8 cellular contexts compared by ENCODE assay signal in the genomic region with DNA sequence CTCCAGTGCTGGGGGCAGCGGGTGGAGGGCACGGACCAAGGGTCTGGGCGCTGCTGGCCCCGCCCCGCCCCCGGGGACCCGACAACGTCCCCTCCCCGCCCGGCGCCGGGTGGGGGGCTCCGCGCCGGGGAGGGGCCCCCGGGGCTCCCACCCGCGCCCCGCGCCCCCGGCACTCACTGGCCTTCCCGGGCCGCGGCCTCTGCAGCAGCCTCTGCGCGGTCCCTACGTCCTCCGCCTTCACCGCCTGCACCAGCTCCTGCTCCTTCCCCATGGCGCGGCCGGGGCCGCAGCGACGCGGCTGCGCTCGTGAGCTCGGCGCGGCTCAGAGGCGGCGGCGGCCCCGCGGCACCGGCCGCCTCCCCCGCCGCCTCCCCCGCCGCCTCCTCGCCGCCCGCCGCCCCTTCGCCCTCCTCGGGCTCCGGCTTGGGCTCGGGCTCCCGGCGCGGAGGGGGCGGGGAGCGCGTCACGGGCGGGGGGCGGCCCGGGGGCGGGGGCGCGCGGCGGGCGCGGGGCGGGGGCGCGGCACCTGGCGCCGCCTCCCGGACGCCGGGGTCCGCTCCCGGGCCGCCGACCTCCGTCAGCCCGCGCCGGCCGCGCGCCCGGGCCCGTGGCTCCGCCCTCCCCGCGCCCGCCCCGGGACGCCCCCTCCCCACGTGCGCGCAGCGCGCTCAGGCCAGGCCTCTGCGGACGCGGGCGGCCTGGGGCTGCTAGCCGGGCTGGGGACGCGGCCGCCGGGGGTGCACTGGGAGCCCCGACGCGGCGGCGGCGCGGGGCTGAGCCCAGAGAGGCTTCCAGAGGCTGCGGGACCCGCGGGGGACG. TPM values are rescaled to one million over a fixed set of nuclear protein-coding genes. Genes with fewer than 3 reads are reported as not detected.
DNase-seq lines count a peak whose midpoint lies in the region; ATAC-seq and TF ChIP-seq lines count a peak whose summit lies in the region.

A gene with protein sequence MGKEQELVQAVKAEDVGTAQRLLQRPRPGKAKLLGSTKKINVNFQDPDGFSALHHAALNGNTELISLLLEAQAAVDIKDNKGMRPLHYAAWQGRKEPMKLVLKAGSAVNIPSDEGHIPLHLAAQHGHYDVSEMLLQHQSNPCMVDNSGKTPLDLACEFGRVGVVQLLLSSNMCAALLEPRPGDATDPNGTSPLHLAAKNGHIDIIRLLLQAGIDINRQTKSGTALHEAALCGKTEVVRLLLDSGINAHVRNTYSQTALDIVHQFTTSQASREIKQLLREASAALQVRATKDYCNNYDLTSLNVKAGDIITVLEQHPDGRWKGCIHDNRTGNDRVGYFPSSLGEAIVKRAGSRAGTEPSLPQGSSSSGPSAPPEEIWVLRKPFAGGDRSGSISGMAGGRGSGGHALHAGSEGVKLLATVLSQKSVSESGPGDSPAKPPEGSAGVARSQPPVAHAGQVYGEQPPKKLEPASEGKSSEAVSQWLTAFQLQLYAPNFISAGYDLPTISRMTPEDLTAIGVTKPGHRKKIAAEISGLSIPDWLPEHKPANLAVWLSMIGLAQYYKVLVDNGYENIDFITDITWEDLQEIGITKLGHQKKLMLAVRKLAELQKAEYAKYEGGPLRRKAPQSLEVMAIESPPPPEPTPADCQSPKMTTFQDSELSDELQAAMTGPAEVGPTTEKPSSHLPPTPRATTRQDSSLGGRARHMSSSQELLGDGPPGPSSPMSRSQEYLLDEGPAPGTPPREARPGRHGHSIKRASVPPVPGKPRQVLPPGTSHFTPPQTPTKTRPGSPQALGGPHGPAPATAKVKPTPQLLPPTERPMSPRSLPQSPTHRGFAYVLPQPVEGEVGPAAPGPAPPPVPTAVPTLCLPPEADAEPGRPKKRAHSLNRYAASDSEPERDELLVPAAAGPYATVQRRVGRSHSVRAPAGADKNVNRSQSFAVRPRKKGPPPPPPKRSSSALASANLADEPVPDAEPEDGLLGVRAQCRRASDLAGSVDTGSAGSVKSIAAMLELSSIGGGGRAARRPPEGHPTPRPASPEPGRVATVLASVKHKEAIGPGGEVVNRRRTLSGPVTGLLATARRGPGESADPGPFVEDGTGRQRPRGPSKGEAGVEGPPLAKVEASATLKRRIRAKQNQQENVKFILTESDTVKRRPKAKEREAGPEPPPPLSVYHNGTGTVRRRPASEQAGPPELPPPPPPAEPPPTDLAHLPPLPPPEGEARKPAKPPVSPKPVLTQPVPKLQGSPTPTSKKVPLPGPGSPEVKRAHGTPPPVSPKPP (N-terminal part only) (minus strand): TSS at position 444 of the 819 bp plus-strand sequence. CDS start 173 bp downstream, at position 271.

- no peak within 1 kb of the TSS for H3K27ac ChIP-seq in RWPE2 (ENCODE audit: poor library complexity, severe bottlenecking)
- H3K27ac ChIP-seq in esophagus squamous epithelium, result no peak within 1 kb of the TSS

- ATAC-seq in RWPE2 (ENCODE audit: low read depth) (peak; percentile 38; the same call in 2 of the 3 replicates), GM18517 (IDR thresholded peaks at IDR 0.05; ENCODE audit: unreplicated experiment) (no peak)

- intact Hi-C loops in esophagus squamous epithelium (cut with DNase I), result no loop called here

- H3K27me3 ChIP-seq in RWPE2 (ENCODE audit: insufficient read depth, poor library complexity, severe bottlenecking), result peaks cover 9% of the 10 kb centered on the region
- H3K27me3 ChIP-seq in esophagus squamous epithelium, result peaks cover 10 to 70% (median 16%) of the 10 kb centered on the region in 4 donors

- DNase-seq in NCI-H748 (lab: John Stamatoyannopoulos, UW; ENCODE audit: unreplicated experiment) (peak; percentile 54), NCI-H748 treated with DMSO at 0.1 percent for 48 hours (lab: John Stamatoyannopoulos, UW) (no peak), RWPE2 (ENCODE audit: low spot score) (no peak), esophagus squamous epithelium (lab: John Stamatoyannopoulos, UW) (no peak), skeletal muscle cell (ENCODE audit: low read depth) (no peak), midbrain (lab: John Stamatoyannopoulos, UW) (no peak), Kasumi-1 (lab: John Stamatoyannopoulos, UW) (no peak)

- H3K4me1 ChIP-seq in RWPE2 (ENCODE audit: insufficient read depth, poor library complexity, severe bottlenecking) (no peaks in the 10 kb centered on the region), esophagus squamous epithelium (peaks cover 15 to 27% (median 20%) of the 10 kb centered on the region in 3 donors)

- H3K36me3 ChIP-seq in RWPE2 (ENCODE audit: low read depth) (no peaks in the 10 kb centered on the region), esophagus squamous epithelium (no peaks in the 10 kb centered on the region)

- TF ChIP-seq POLR2A in esophagus squamous epithelium (IDR thresholded peaks at IDR 0.05), result no peak

- no CpG with 5 or more reads among the region's 129 CpGs for WGBS in esophagus squamous epithelium, 2 donors

- TF ChIP-seq CTCF in RWPE2 (IDR thresholded peaks at IDR 0.05; ENCODE audit: poor library complexity, severe bottlenecking) (no peak), esophagus squamous epithelium (IDR thresholded peaks at IDR 0.05) (no peak)

- H3K4me3 ChIP-seq in RWPE2 (ENCODE audit: severe bottlenecking) (peak within 1 kb of the TSS; percentile 40), esophagus squamous epithelium (peak within 1 kb of the TSS; percentile 32 to 73 (median 45)), skeletal muscle cell (ENCODE audit: low read depth, low read length) (peak within 1 kb of the TSS; percentile 41)

- H3K9me3 ChIP-seq in RWPE2 (ENCODE audit: severe bottlenecking) (no peaks in the 10 kb centered on the region), esophagus squamous epithelium (no peaks in the 10 kb centered on the region)

RNA-seq across cellular contexts. Expression of the gene that starts here (rescaled TPM):
- total RNA-seq in esophagus squamous epithelium, result under 1 TPM in 2 of 4 donors, not detected in 2; 0.04 to 0.38 TPM
